ENCODE assay signal across 4 cellular contexts in genomic region chr13:85743201-85743765, GRCh38. TPM values are rescaled to one million over a fixed set of nuclear protein-coding genes. Genes with fewer than 3 reads are reported as not detected.
"Had no signal": no experiment of that assay in that cellular context is flagged by ENCODE, and none has a peak within 500 bp of the region (broad histone marks: within the 10 kb centered on the region; RNA-seq: fewer than 3 reads in every experiment).

No MANE protein-coding gene starts in this region.

RNA-seq across cellular contexts. Expression of gene SLITRK6, which starts 55.9 kb away (rescaled TPM):
- total RNA-seq: lung microvascular endothelial cell; naive thymus-derived CD8-positive, alpha-beta T cell; pulmonary artery endothelial cell; renal cortical epithelial cell had no signal
- polyA plus RNA-seq: naive thymus-derived CD8-positive, alpha-beta T cell had no signal
